8 cellular contexts compared by ENCODE assay signal in the genomic region with DNA sequence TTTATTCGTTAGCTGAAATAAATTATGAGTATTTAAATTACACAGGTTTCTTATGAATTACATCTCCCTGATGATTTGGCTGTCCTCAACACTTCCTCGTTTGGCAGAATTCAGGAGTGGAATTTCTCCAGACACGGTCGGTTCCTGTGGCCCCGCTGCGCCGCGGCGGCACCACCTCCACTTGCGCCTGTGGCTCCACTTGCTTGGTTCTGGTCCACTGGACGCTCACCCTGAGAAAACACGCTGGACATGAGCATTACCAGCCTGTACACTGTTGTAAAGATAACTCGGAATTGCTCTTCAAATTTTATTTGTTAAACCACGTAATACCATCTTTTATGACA.
DNase-seq lines count a peak whose midpoint lies in the region; ATAC-seq and TF ChIP-seq lines count a peak whose summit lies in the region.

No MANE protein-coding gene starts in this region.

- H3K27ac Mint-ChIP-seq in activated naive CD4-positive, alpha-beta T cell treated with anti-CD3 and anti-CD28 coated beads, Interleukin-2, amount 50 U/mL, for 24 hours, result no peak overlapping the region

- DNase-seq in activated naive CD4-positive, alpha-beta T cell treated with anti-CD3 and anti-CD28 coated beads, Interleukin-2, amount 50 U/mL, for 16 hours, result no peak
- DNase-seq in astrocyte of the cerebellum (ENCODE audit: low read depth) (no peak), upper lobe of left lung (peak in 1 of 2 donors; percentile 90), mucosa of gallbladder (ENCODE audit: low spot score) (no peak), GM13977 (ENCODE audit: low spot score) (no peak)

- H3K9me3 ChIP-seq in liver (ENCODE audit: control insufficient read depth in 4 of 4, low read length in 3 of 4) (no peaks in the 10 kb centered on the region), upper lobe of left lung (peaks cover 0 to 3% (median 0%) of the 10 kb centered on the region in 4 donors)

- H3K36me3 Mint-ChIP-seq in activated naive CD4-positive, alpha-beta T cell treated with anti-CD3 and anti-CD28 coated beads, Interleukin-2, amount 50 U/mL, for 24 hours, result peaks cover 18% of the 10 kb centered on the region

- H3K9me3 Mint-ChIP-seq in activated naive CD4-positive, alpha-beta T cell treated with anti-CD3 and anti-CD28 coated beads, Interleukin-2, amount 50 U/mL, for 24 hours, result no peaks in the 10 kb centered on the region

- H3K27me3 Mint-ChIP-seq in activated naive CD4-positive, alpha-beta T cell treated with anti-CD3 and anti-CD28 coated beads, Interleukin-2, amount 50 U/mL, for 24 hours, result no peaks in the 10 kb centered on the region

- 3% methylated on average over 14 of the region's 14 CpGs for WGBS in liver
- WGBS in upper lobe of left lung, 2 donors, result 8 to 9% methylated on average over 14 of the region's 14 CpGs

- H3K27ac ChIP-seq in liver (ENCODE audit: low read depth in 1 of 2, low read length in 2 of 2) (peak overlapping the region; percentile 19 to 57), upper lobe of left lung (peak overlapping the region in 3 of 4 donors; percentile 63 to 85 (median 71))

- H3K4me3 ChIP-seq in astrocyte of the cerebellum (ENCODE audit: low read depth, low read length) (peak overlapping the region; percentile 69), liver (ENCODE audit: low read depth in 1 of 3, low read length in 3 of 3) (peak overlapping the region; percentile 67 to 90 (median 89)), upper lobe of left lung (peak overlapping the region; percentile 15 to 87 (median 83))

- H3K27me3 ChIP-seq in liver (ENCODE audit: control insufficient read depth in 4 of 4, insufficient read depth in 4 of 4, low read length in 3 of 4) (no peaks in the 10 kb centered on the region), upper lobe of left lung (no peaks in the 10 kb centered on the region)

- H3K4me1 Mint-ChIP-seq in activated naive CD4-positive, alpha-beta T cell treated with anti-CD3 and anti-CD28 coated beads, Interleukin-2, amount 50 U/mL, for 24 hours, result peaks cover 41% of the 10 kb centered on the region

- H3K36me3 ChIP-seq in liver (ENCODE audit: control insufficient read depth in 4 of 4, insufficient read depth in 3 of 4, low read depth in 1 of 4, low read length in 3 of 4) (no peaks in the 10 kb centered on the region), upper lobe of left lung (peaks cover 0 to 10% (median 0%) of the 10 kb centered on the region in 4 donors)

- peak overlapping the region; percentile 99 for H3K4me3 Mint-ChIP-seq in activated naive CD4-positive, alpha-beta T cell treated with anti-CD3 and anti-CD28 coated beads, Interleukin-2, amount 50 U/mL, for 24 hours

- no peak for TF ChIP-seq RAD21 in liver (IDR thresholded peaks at IDR 0.05)

- no peak for TF ChIP-seq EP300 in upper lobe of left lung (IDR thresholded peaks at IDR 0.05)

- no peak for TF ChIP-seq POLR2A in upper lobe of left lung (IDR thresholded peaks at IDR 0.05)

- peak overlapping the region; percentile 50 to 89 for H3K9ac ChIP-seq in liver (ENCODE audit: low read depth in 1 of 2, low read length in 2 of 2)

- ATAC-seq in HG03280 (IDR thresholded peaks at IDR 0.05; ENCODE audit: unreplicated experiment) (peak; percentile 22), upper lobe of left lung (ENCODE audit: low FRiP score in 2 of 2) (peak in 1 of 2 donors; percentile 65)

- TF ChIP-seq CTCF in astrocyte of the cerebellum (IDR thresholded peaks at IDR 0.05; ENCODE audit: low read depth, low read length, missing control alignments), result no peak
- no peak for TF ChIP-seq CTCF in liver (IDR thresholded peaks at IDR 0.05; ENCODE audit: low read depth, low read length, missing input control)
- no peak for TF ChIP-seq CTCF in upper lobe of left lung (IDR thresholded peaks at IDR 0.05)
- TF ChIP-seq CTCF in GM13977 (IDR thresholded peaks at IDR 0.05; ENCODE audit: extremely low read depth, insufficient read depth, missing control alignments), result no peak

- peaks cover 0 to 15% (median 11%) of the 10 kb centered on the region in 4 donors for H3K4me1 ChIP-seq in liver (ENCODE audit: control insufficient read depth in 4 of 4, insufficient read depth in 4 of 4, low read length in 3 of 4)
- H3K4me1 ChIP-seq in upper lobe of left lung, result peaks cover 13 to 21% (median 18%) of the 10 kb centered on the region in 4 donors

- in situ Hi-C loops in astrocyte of the cerebellum (cut with HindIII; ENCODE audit: low sequenced_read_pairs), result no loop called here
- in situ Hi-C loops in GM13977 (cut with MboI; ENCODE audit: low pct_unique_long_range_greater_than_20kb, low sequenced_read_pairs, unreplicated experiment), result no loop called here

TF ChIP-seq in liver, 16 proteins besides CTCF, POLR2A, EP300 and RAD21:
- TF ChIP-seq YY1 (IDR thresholded peaks at IDR 0.05), result peak; percentile 7
- no peak for TF ChIP-seq HNF4G (IDR thresholded peaks at IDR 0.05)
- TF ChIP-seq, protein P1, sequence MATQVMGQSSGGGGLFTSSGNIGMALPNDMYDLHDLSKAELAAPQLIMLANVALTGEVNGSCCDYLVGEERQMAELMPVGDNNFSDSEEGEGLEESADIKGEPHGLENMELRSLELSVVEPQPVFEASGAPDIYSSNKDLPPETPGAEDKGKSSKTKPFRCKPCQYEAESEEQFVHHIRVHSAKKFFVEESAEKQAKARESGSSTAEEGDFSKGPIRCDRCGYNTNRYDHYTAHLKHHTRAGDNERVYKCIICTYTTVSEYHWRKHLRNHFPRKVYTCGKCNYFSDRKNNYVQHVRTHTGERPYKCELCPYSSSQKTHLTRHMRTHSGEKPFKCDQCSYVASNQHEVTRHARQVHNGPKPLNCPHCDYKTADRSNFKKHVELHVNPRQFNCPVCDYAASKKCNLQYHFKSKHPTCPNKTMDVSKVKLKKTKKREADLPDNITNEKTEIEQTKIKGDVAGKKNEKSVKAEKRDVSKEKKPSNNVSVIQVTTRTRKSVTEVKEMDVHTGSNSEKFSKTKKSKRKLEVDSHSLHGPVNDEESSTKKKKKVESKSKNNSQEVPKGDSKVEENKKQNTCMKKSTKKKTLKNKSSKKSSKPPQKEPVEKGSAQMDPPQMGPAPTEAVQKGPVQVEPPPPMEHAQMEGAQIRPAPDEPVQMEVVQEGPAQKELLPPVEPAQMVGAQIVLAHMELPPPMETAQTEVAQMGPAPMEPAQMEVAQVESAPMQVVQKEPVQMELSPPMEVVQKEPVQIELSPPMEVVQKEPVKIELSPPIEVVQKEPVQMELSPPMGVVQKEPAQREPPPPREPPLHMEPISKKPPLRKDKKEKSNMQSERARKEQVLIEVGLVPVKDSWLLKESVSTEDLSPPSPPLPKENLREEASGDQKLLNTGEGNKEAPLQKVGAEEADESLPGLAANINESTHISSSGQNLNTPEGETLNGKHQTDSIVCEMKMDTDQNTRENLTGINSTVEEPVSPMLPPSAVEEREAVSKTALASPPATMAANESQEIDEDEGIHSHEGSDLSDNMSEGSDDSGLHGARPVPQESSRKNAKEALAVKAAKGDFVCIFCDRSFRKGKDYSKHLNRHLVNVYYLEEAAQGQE (IDR thresholded peaks at IDR 0.05), result no peak
- no peak for TF ChIP-seq SP1 (IDR thresholded peaks at IDR 0.05)
- no peak for TF ChIP-seq FOXA2 (IDR thresholded peaks at IDR 0.05)
- peak; percentile 3 for TF ChIP-seq TAF1 (conservative IDR thresholded peaks at IDR 0.05)
- TF ChIP-seq NR2F2 (IDR thresholded peaks at IDR 0.05), result no peak
